ENCODE assay signal across 1 cellular context in genomic region chr19:15640904-15641597, GRCh38.
TF ChIP-seq lines count a peak whose summit lies in the region.

No MANE protein-coding gene starts in this region.

TF ChIP-seq in liver, 16 proteins besides CTCF, POLR2A, EP300 and RAD21 (continued from another document):
- TF ChIP-seq FOXA1 (IDR thresholded peaks at IDR 0.05) (peak; percentile 86), REST (IDR thresholded peaks at IDR 0.05) (peak; percentile 92), JUND (IDR thresholded peaks at IDR 0.05) (peak; percentile 71 to 76), RXRA (IDR thresholded peaks at IDR 0.05) (peak; percentile 88 to 92)
- TF ChIP-seq, protein P1, sequence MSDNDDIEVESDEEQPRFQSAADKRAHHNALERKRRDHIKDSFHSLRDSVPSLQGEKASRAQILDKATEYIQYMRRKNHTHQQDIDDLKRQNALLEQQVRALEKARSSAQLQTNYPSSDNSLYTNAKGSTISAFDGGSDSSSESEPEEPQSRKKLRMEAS (IDR thresholded peaks at IDR 0.05), result peak; percentile 58
- TF ChIP-seq, protein P2, sequence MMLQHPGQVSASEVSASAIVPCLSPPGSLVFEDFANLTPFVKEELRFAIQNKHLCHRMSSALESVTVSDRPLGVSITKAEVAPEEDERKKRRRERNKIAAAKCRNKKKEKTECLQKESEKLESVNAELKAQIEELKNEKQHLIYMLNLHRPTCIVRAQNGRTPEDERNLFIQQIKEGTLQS (IDR thresholded peaks at IDR 0.05), result peak; percentile 67
TF ChIP-seq in liver: peak in this region for 15.
